8 cellular contexts compared by ENCODE assay signal in the genomic region with DNA sequence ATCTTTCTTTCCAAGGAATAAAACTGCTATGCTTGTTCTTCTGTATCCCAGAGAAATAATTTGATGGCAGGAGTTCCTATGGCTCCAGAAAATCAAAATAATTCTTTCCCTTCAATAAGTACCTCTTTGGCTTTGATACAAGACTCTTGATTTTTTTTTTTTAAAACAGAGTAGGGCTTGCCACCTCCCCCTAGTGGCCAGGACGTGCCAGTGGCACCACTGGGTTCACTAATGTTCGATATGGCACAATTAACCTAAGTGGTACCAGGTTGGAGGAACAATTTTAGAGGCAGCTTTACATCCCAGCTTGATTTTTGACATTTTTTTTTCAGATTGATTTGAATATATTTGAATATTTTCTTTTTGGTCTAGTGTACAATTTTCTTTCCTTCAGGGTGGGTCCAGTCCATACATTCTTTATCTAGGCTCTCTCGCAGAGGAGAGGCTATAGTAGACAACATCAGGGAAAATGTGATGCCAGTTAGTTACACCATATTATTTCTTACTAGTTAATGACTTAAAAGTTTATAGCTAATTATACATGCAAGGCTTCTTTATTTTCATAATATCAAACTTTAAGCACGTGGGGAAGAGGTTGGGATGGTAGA.
DNase-seq lines count a peak whose midpoint lies in the region; ATAC-seq and TF ChIP-seq lines count a peak whose summit lies in the region.

No MANE protein-coding gene starts in this region.

- no peak overlapping the region for H3K4me3 ChIP-seq in right cardiac atrium (ENCODE audit: low read length)

- WGBS in right cardiac atrium: 54% methylated on average over 4 of the region's 4 CpGs

- H3K9me3 ChIP-seq in right cardiac atrium (ENCODE audit: control insufficient read depth, low read length): no peaks in the 10 kb centered on the region

- no peak overlapping the region for H3K27ac ChIP-seq in RWPE1
- no peak overlapping the region for H3K27ac ChIP-seq in right cardiac atrium (ENCODE audit: low read length)

- H3K4me1 ChIP-seq in right cardiac atrium (ENCODE audit: control insufficient read depth, insufficient read depth, low read length): no peaks in the 10 kb centered on the region

- TF ChIP-seq CTCF in RWPE1 (conservative IDR thresholded peaks at IDR 0.05; ENCODE audit: low read depth): peak; percentile 90

- POLR2A ChIA-PET in RWPE1 (lab: Yijun Ruan, JAX; ENCODE audit: low non-redundant PET): no interaction called here

- CTCF ChIA-PET in RWPE1 (lab: Yijun Ruan, JAX): interaction anchor here (0.7 kb wide), 1 partner anchor 1318 kb away, joined by 3 read pairs; no protein-coding TSS in a partner anchor

- intact Hi-C loops in right cardiac atrium (cut with DNase I): no loop called here

- DNase-seq in Daoy (ENCODE audit: low read depth): peak; percentile 25
- DNase-seq in RWPE1 (ENCODE audit: low spot score): peak; percentile 30
- DNase-seq in activated naive CD4-positive, alpha-beta T cell treated with Interleukin-2 at 50 U/mL for 16 hours: peak; percentile 43
- peak; percentile 33 to 70 (median 43) for DNase-seq in right cardiac atrium
- peak; percentile 50 for DNase-seq in stimulated activated CD4-positive, alpha-beta T cell treated with anti-CD3 and anti-CD28 coated beads, Interleukin-4, amount 100 ng/mL, for 1 hour
- DNase-seq in MV-4-11 (lab: John Stamatoyannopoulos, UW): no peak

- no peaks in the 10 kb centered on the region for H3K27me3 ChIP-seq in right cardiac atrium (ENCODE audit: control insufficient read depth, insufficient read depth)

- peak; percentile 98 for ATAC-seq in GM19463 (IDR thresholded peaks at IDR 0.05; ENCODE audit: unreplicated experiment)
- peak; percentile 91 for ATAC-seq in HG03442 (IDR thresholded peaks at IDR 0.05; ENCODE audit: unreplicated experiment)
- peak in 1 of 2 donors; percentile 49 for ATAC-seq in right cardiac atrium
